In genomic region chr19:14437578-14438140, GRCh38 we compare ENCODE assay signal across 1 cellular context.
TF ChIP-seq lines count a peak whose summit lies in the region.

No MANE protein-coding gene starts in this region.

TF ChIP-seq in WTC11, 78 proteins besides CTCF, POLR2A, EP300 and RAD21 (continued from another document):
- no peak for TF ChIP-seq IRF1 (CRISPR knock-in tag; IDR thresholded peaks at IDR 0.05)
- no peak for TF ChIP-seq ZNF219 (CRISPR knock-in tag; IDR thresholded peaks at IDR 0.05; ENCODE audit: borderline replicate concordance)
- no peak for TF ChIP-seq ELF4 (CRISPR knock-in tag; IDR thresholded peaks at IDR 0.05; ENCODE audit: low read depth)
- TF ChIP-seq SMAD3 (CRISPR knock-in tag; IDR thresholded peaks at IDR 0.05; ENCODE audit: borderline replicate concordance): no peak
- TF ChIP-seq, protein P1, sequence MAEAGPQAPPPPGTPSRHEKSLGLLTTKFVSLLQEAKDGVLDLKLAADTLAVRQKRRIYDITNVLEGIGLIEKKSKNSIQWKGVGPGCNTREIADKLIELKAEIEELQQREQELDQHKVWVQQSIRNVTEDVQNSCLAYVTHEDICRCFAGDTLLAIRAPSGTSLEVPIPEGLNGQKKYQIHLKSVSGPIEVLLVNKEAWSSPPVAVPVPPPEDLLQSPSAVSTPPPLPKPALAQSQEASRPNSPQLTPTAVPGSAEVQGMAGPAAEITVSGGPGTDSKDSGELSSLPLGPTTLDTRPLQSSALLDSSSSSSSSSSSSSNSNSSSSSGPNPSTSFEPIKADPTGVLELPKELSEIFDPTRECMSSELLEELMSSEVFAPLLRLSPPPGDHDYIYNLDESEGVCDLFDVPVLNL (CRISPR knock-in tag; IDR thresholded peaks at IDR 0.05; ENCODE audit: borderline replicate concordance, low read depth): no peak
- TF ChIP-seq IRF2 (CRISPR knock-in tag; IDR thresholded peaks at IDR 0.05; ENCODE audit: borderline replicate concordance, low read depth): no peak
- TF ChIP-seq, protein P2, sequence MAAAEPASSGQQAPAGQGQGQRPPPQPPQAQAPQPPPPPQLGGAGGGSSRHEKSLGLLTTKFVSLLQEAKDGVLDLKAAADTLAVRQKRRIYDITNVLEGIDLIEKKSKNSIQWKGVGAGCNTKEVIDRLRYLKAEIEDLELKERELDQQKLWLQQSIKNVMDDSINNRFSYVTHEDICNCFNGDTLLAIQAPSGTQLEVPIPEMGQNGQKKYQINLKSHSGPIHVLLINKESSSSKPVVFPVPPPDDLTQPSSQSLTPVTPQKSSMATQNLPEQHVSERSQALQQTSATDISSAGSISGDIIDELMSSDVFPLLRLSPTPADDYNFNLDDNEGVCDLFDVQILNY (CRISPR knock-in tag; IDR thresholded peaks at IDR 0.05): no peak
- TF ChIP-seq ZNF121 (CRISPR knock-in tag; IDR thresholded peaks at IDR 0.05): peak; percentile 85
- TF ChIP-seq GTF2I (CRISPR knock-in tag; conservative IDR thresholded peaks at IDR 0.05): peak; percentile 47; the same call in 1 of the 2 replicates
- no peak for TF ChIP-seq NFATC4 (CRISPR knock-in tag; IDR thresholded peaks at IDR 0.05)
- TF ChIP-seq GRHL2 (CRISPR knock-in tag; IDR thresholded peaks at IDR 0.05; ENCODE audit: insufficient replicate concordance, severe bottlenecking): no peak
- TF ChIP-seq STAT6 (CRISPR knock-in tag; conservative IDR thresholded peaks at IDR 0.05; ENCODE audit: low read depth): no peak
- TF ChIP-seq RORB (CRISPR knock-in tag; IDR thresholded peaks at IDR 0.05): no peak
- no peak for TF ChIP-seq NR2C2 (CRISPR knock-in tag; IDR thresholded peaks at IDR 0.05)
